ENCODE assay signal across 1 cellular context in genomic region chr5:136042665-136043121, GRCh38.
A peak's percentile ranks its signal among the peaks of the same experiment; 100 is the strongest.
TF ChIP-seq lines count a peak whose summit lies in the region.

No MANE protein-coding gene starts in this region.

TF ChIP-seq in HepG2, 621 proteins besides CTCF, POLR2A, EP300 and RAD21 (continued from another document):
- TF ChIP-seq ZBTB33 (CRISPR knock-in tag; IDR thresholded peaks at IDR 0.05) (peak; percentile 94), ZNF792 (CRISPR knock-in tag; IDR thresholded peaks at IDR 0.05) (no peak), ZBTB4 (CRISPR knock-in tag; IDR thresholded peaks at IDR 0.05; ENCODE audit: borderline replicate concordance) (0 out of 2 replicates have a peak, but pooled peaks have one; percentile 56), HNF4A (CRISPR knock-in tag; IDR thresholded peaks at IDR 0.05) (0 out of 2 replicates have a peak, but pooled peaks have one; percentile 11), ATF7 (IDR thresholded peaks at IDR 0.05) (peak; percentile 27; the same call in 1 of the 2 replicates), ATF7 (CRISPR knock-in tag; IDR thresholded peaks at IDR 0.05) (no peak), ZFAT (CRISPR knock-in tag; conservative IDR thresholded peaks at IDR 0.05) (no peak)
